9 cellular contexts compared by ENCODE assay signal in genomic region chr20:50292324-50293243, GRCh38.
A peak's percentile ranks its signal among the peaks of the same experiment; 100 is the strongest.
DNase-seq lines count a peak whose midpoint lies in the region; ATAC-seq, FAIRE-seq and TF ChIP-seq lines count a peak whose summit lies in the region.
"Had no signal": no experiment of that assay in that cellular context is flagged by ENCODE, and none has a peak within 500 bp of the region (broad histone marks: within the 10 kb centered on the region; RNA-seq: fewer than 3 reads in every experiment).

No MANE protein-coding gene starts in this region.

- H3K27me3 ChIP-seq in muscle layer of colon (ENCODE audit: control insufficient read depth in 1 of 2, insufficient read depth in 2 of 2, low read length in 2 of 2): no peaks in the 10 kb centered on the region
- H3K27me3 ChIP-seq in tibial artery: no peaks in the 10 kb centered on the region
- H3K27me3 ChIP-seq: BLaER1 had no signal

- H3K9me3 ChIP-seq in muscle layer of colon (ENCODE audit: low read length): no peaks in the 10 kb centered on the region
- no peaks in the 10 kb centered on the region for H3K9me3 ChIP-seq in tibial artery
- H3K9me3 ChIP-seq: BLaER1 had no signal

- H3K9ac ChIP-seq in muscle layer of colon (ENCODE audit: low read length): peak overlapping the region; percentile 19
- H3K9ac ChIP-seq: BLaER1 had no signal

- intact Hi-C loops in tibial artery (cut with DNase I; ENCODE audit: low total_unique reads): no loop called here

- H3K27ac ChIP-seq in muscle layer of colon (ENCODE audit: low read depth, low read length) (peak overlapping the region; percentile 76), tibial artery (peak overlapping the region; percentile 79 to 84)
- H3K27ac ChIP-seq: BLaER1 had no signal

- peaks cover 18% of the 10 kb centered on the region for H3K4me1 ChIP-seq in muscle layer of colon (ENCODE audit: insufficient read depth, low read length)
- peaks cover 15 to 33% (median 27%) of the 10 kb centered on the region in 4 donors for H3K4me1 ChIP-seq in tibial artery

- DNase-seq in NCI-H2029 (lab: John Stamatoyannopoulos, UW) (peak; percentile 32), NCI-H2029 treated with DMSO at 0.1 percent for 48 hours (lab: John Stamatoyannopoulos, UW) (no peak), tibial artery (peak; percentile 96 to 99), GM12892 (ENCODE audit: insufficient read length) (no peak)

- H3K36me3 ChIP-seq in muscle layer of colon (ENCODE audit: insufficient read depth, low read length) (no peaks in the 10 kb centered on the region), tibial artery (no peaks in the 10 kb centered on the region)
- H3K36me3 ChIP-seq: BLaER1 had no signal

- ATAC-seq in SK-N-SH treated with all-trans-retinoic acid at 6 μM for 48 hours (peak; percentile 31), esophagus mucosa (peak; percentile 68), HG03095 (IDR thresholded peaks at IDR 0.05; ENCODE audit: unreplicated experiment) (no peak)

- no peak for TF ChIP-seq CTCF in tibial artery (IDR thresholded peaks at IDR 0.05)

- H3K4me3 ChIP-seq in muscle layer of colon (ENCODE audit: low read depth in 1 of 2, low read length in 2 of 2): peak overlapping the region in 1 of 2 donors; percentile 13
- H3K4me3 ChIP-seq in tibial artery: no peak overlapping the region
- H3K4me3 ChIP-seq: BLaER1 had no signal

- no peak for FAIRE-seq in GM12892 (lab: Jason Lieb, UNC)

- no peak for TF ChIP-seq POLR2A in GM12892 (IDR thresholded peaks at IDR 0.05; ENCODE audit: low read depth, low read length)

TF ChIP-seq in SK-N-SH treated with all-trans-retinoic acid at 6 μM for 48 hours, 23 proteins besides CTCF, POLR2A, EP300 and RAD21:
- TF ChIP-seq PATZ1 (CRISPR knock-in tag; IDR thresholded peaks at IDR 0.05; ENCODE audit: borderline replicate concordance) (peak; percentile 33; the same call in 1 of the 2 replicates), RARB (CRISPR knock-in tag; IDR thresholded peaks at IDR 0.05) (no peak), ZC3H10 (CRISPR knock-in tag; IDR thresholded peaks at IDR 0.05) (no peak), ZFP30 (CRISPR knock-in tag; IDR thresholded peaks at IDR 0.05) (no peak), POU6F1 (CRISPR knock-in tag; IDR thresholded peaks at IDR 0.05; ENCODE audit: borderline replicate concordance, low read depth) (no peak), ARNTL (CRISPR knock-in tag; IDR thresholded peaks at IDR 0.05; ENCODE audit: borderline replicate concordance, low read depth) (no peak), ESRRG (CRISPR knock-in tag; IDR thresholded peaks at IDR 0.05) (no peak), CSDC2 (CRISPR knock-in tag; IDR thresholded peaks at IDR 0.05) (no peak), ZFP3 (CRISPR knock-in tag; IDR thresholded peaks at IDR 0.05) (no peak), TCF4 (CRISPR knock-in tag; IDR thresholded peaks at IDR 0.05; ENCODE audit: borderline replicate concordance) (no peak), GLIS3 (CRISPR knock-in tag; IDR thresholded peaks at IDR 0.05) (no peak), OSR1 (CRISPR knock-in tag; IDR thresholded peaks at IDR 0.05) (0 out of 2 replicates have a peak, but pooled peaks have one; percentile 9), ZNF565 (CRISPR knock-in tag; conservative IDR thresholded peaks at IDR 0.05; ENCODE audit: low read depth) (no peak), BACH2 (CRISPR knock-in tag; IDR thresholded peaks at IDR 0.05; ENCODE audit: borderline replicate concordance) (no peak), CREB5 (CRISPR knock-in tag; IDR thresholded peaks at IDR 0.05; ENCODE audit: low read depth) (no peak), ZNF70 (CRISPR knock-in tag; IDR thresholded peaks at IDR 0.05) (no peak), CSRNP3 (CRISPR knock-in tag; IDR thresholded peaks at IDR 0.05) (0 out of 2 replicates have a peak, but pooled peaks have one; percentile 25), TOX (CRISPR knock-in tag; IDR thresholded peaks at IDR 0.05; ENCODE audit: borderline replicate concordance) (no peak), ISL1 (CRISPR knock-in tag; IDR thresholded peaks at IDR 0.05) (peak; percentile 40; the same call in 1 of the 2 replicates), ZNF8 (CRISPR knock-in tag; IDR thresholded peaks at IDR 0.05) (no peak), SNAI2 (CRISPR knock-in tag; IDR thresholded peaks at IDR 0.05) (no peak), PPARA (CRISPR knock-in tag; IDR thresholded peaks at IDR 0.05; ENCODE audit: borderline replicate concordance) (no peak), TSHZ2 (CRISPR knock-in tag; IDR thresholded peaks at IDR 0.05) (no peak)

Comparison
In these comparisons a context has a peak if more than half of its experiments do, and no peak if none do; other contexts are left out.
1. DNase-seq: peak in NCI-H2029 (single experiment) and tibial artery (2 of 2); none in NCI-H2029 treated with DMSO at 0.1 percent for 48 hours (single experiment) and GM12892 (single experiment).